11 cellular contexts compared by ENCODE assay signal in the genomic region with DNA sequence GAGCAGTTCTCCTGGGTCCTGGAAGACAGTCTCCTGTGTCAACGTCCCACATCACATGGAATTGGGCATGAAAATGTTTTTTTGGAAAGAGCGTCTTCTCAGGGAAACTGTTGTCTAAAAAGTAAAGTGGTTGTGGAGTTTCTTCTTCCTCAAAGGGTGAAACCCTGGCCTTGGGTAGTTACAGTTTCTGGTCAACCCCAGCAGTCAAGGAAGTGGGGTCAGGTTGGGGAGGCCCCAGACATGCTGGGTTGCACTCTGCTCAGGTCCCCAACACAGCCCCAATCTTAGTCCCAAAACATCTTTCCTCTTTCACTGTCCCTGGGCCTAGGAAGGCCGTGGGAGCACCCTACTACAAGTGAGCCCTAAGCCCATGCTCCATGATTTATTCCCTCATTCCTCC. TPM values are rescaled to one million over a fixed set of nuclear protein-coding genes. Genes with fewer than 3 reads are reported as not detected.
DNase-seq lines count a peak whose midpoint lies in the region; ATAC-seq and TF ChIP-seq lines count a peak whose summit lies in the region.
"Had no signal": no experiment of that assay in that cellular context is flagged by ENCODE, and none has a peak within 500 bp of the region (broad histone marks: within the 10 kb centered on the region; RNA-seq: fewer than 3 reads in every experiment).

No MANE protein-coding gene starts in this region.

- H3K27me3 ChIP-seq in neural progenitor cell = peaks cover 19% of the 10 kb centered on the region
- peaks cover 25% of the 10 kb centered on the region for H3K27me3 ChIP-seq in hepatocyte
- peaks cover 31% of the 10 kb centered on the region for H3K27me3 ChIP-seq in smooth muscle cell (ENCODE audit: low read depth)

- H3K27me3 Mint-ChIP-seq in activated CD4-positive, alpha-beta T cell treated with anti-CD3 and anti-CD28 coated beads, Interleukin-2, amount 10 ng/mL, durations not matched to agents 24 days and 14 days = peaks cover 23% of the 10 kb centered on the region
- peaks cover 8% of the 10 kb centered on the region for H3K27me3 Mint-ChIP-seq in activated B cell treated with CpG ODN at 0.5 μM for 24 hours
- H3K27me3 Mint-ChIP-seq in neural progenitor cell (ENCODE audit: insufficient read depth, low read depth) = peaks cover 2% of the 10 kb centered on the region

- peak overlapping the region; percentile 100 for H3K4me3 Mint-ChIP-seq in activated CD4-positive, alpha-beta T cell treated with anti-CD3 and anti-CD28 coated beads, Interleukin-2, amount 10 ng/mL, durations not matched to agents 24 days and 14 days
- H3K4me3 Mint-ChIP-seq in activated B cell treated with CpG ODN at 0.5 μM for 24 hours (peak overlapping the region; percentile 100), neural progenitor cell (peak overlapping the region; percentile 86)

- CTCF ChIA-PET in activated B cell treated with CpG ODN at 0.5 μM for 24 hours (lab: Charles Lee) = interaction anchor here (0.7 to 5.0 kb wide), 10 partner anchors 10 to 622 kb away, joined by 3 to 81 read pairs (median 5); partner anchors contain the start of genes AARS2 and RSPH9

- H3K4me1 ChIP-seq in neural progenitor cell = peaks cover 43% of the 10 kb centered on the region
- H3K4me1 ChIP-seq in hepatocyte (ENCODE audit: insufficient read depth) = peaks cover 23% of the 10 kb centered on the region
- H3K4me1 ChIP-seq in smooth muscle cell (ENCODE audit: low read depth) = peaks cover 25% of the 10 kb centered on the region

- ATAC-seq in GM21737 (IDR thresholded peaks at IDR 0.05; ENCODE audit: unreplicated experiment) = peak; percentile 28
- no peak for ATAC-seq in activated B cell treated with CpG ODN at 0.5 μM for 24 hours (ENCODE audit: low read depth)

- H3K9me2 ChIP-seq in hepatocyte (replicated peaks; ENCODE audit: insufficient read depth) = no peaks in the 10 kb centered on the region

- no peak for DNase-seq in activated CD4-positive, alpha-beta T cell treated with anti-CD3 and anti-CD28 coated beads, Interleukin-2, amount 10 ng/mL, durations not matched to agents 24 days and 14 days
- DNase-seq in activated CD4-positive, alpha-beta T cell treated with anti-CD3 and anti-CD28 coated beads, Interleukin-2, amount 50 U/mL, for 1 hour = no peak
- DNase-seq in activated B cell treated with CpG ODN at 0.5 μM for 24 hours (no peak), neural progenitor cell (ENCODE audit: low spot score) (no peak), hepatocyte (ENCODE audit: low spot score) (no peak), caudate nucleus (lab: John Stamatoyannopoulos, UW) (no peak), smooth muscle cell (lab: John Stamatoyannopoulos, UW; ENCODE audit: unreplicated experiment) (no peak)
- DNase-seq: ACHN had no signal

- H3K4me2 ChIP-seq in neural progenitor cell (no peak overlapping the region), hepatocyte (no peak overlapping the region), smooth muscle cell (no peak overlapping the region)

- H3K9me3 Mint-ChIP-seq in activated CD4-positive, alpha-beta T cell treated with anti-CD3 and anti-CD28 coated beads, Interleukin-2, amount 10 ng/mL, durations not matched to agents 24 days and 14 days = no peaks in the 10 kb centered on the region
- H3K9me3 Mint-ChIP-seq in activated B cell treated with CpG ODN at 0.5 μM for 24 hours (no peaks in the 10 kb centered on the region), neural progenitor cell (no peaks in the 10 kb centered on the region)

- H4K20me1 ChIP-seq in neural progenitor cell (ENCODE audit: low read depth) (peaks cover 10% of the 10 kb centered on the region), hepatocyte (ENCODE audit: insufficient read depth, poor library complexity, severe bottlenecking) (peaks cover 10% of the 10 kb centered on the region), smooth muscle cell (ENCODE audit: low read depth) (peaks cover 13% of the 10 kb centered on the region)

- H3K4me1 Mint-ChIP-seq in activated CD4-positive, alpha-beta T cell treated with anti-CD3 and anti-CD28 coated beads, Interleukin-2, amount 10 ng/mL, durations not matched to agents 24 days and 14 days = peaks cover 52% of the 10 kb centered on the region
- peaks cover 68% of the 10 kb centered on the region for H3K4me1 Mint-ChIP-seq in activated B cell treated with CpG ODN at 0.5 μM for 24 hours
- H3K4me1 Mint-ChIP-seq in neural progenitor cell = peaks cover 64% of the 10 kb centered on the region

- POLR2A ChIA-PET in activated B cell treated with CpG ODN at 0.5 μM for 24 hours (lab: Charles Lee) = interaction anchor here (0.6 to 13.7 kb wide), 3 partner anchors 11 to 65 kb away, joined by 3 to 549 read pairs (median 72); partner anchors contain the start of genes HSP90AB1 and SLC35B2

- peak overlapping the region; percentile 81 for H3K27ac Mint-ChIP-seq in activated CD4-positive, alpha-beta T cell treated with anti-CD3 and anti-CD28 coated beads, Interleukin-2, amount 10 ng/mL, durations not matched to agents 24 days and 14 days
- peak overlapping the region; percentile 88 for H3K27ac Mint-ChIP-seq in activated B cell treated with CpG ODN at 0.5 μM for 24 hours
- H3K27ac Mint-ChIP-seq in neural progenitor cell = no peak overlapping the region

- no peak for TF ChIP-seq CTCF in activated B cell treated with CpG ODN at 0.5 μM for 24 hours (IDR thresholded peaks at IDR 0.05)
- TF ChIP-seq CTCF in neural progenitor cell (IDR thresholded peaks at IDR 0.05) = no peak
- no peak for TF ChIP-seq CTCF in hepatocyte (IDR thresholded peaks at IDR 0.05; ENCODE audit: poor library complexity)
- TF ChIP-seq CTCF in smooth muscle cell (IDR thresholded peaks at IDR 0.05; ENCODE audit: borderline replicate concordance, insufficient read depth, poor library complexity, severe bottlenecking) = no peak

- H3K27ac ChIP-seq in neural progenitor cell (no peak overlapping the region), hepatocyte (no peak overlapping the region), caudate nucleus (ENCODE audit: low read depth, low read length) (no peak overlapping the region), smooth muscle cell (ENCODE audit: low read depth) (no peak overlapping the region)

- 88% methylated on average over 3 of the region's 3 CpGs for WGBS in hepatocyte (ENCODE audit: low lambda C conversion rate, missing lambda C conversion rate)
- 84% methylated on average over 3 of the region's 3 CpGs for WGBS in smooth muscle cell (ENCODE audit: low lambda C conversion rate)

- H3K79me2 ChIP-seq in neural progenitor cell (ENCODE audit: low read depth) (peaks cover 14% of the 10 kb centered on the region), hepatocyte (peaks cover 27% of the 10 kb centered on the region), smooth muscle cell (ENCODE audit: low read depth) (peaks cover 16% of the 10 kb centered on the region)

- H2AFZ ChIP-seq in neural progenitor cell (replicated peaks) (no peak overlapping the region), hepatocyte (no peak overlapping the region), smooth muscle cell (ENCODE audit: low read depth) (no peak overlapping the region)

- H3K36me3 ChIP-seq in neural progenitor cell (no peaks in the 10 kb centered on the region), hepatocyte (replicated peaks; ENCODE audit: insufficient read depth, low read depth) (no peaks in the 10 kb centered on the region), smooth muscle cell (ENCODE audit: low read depth) (no peaks in the 10 kb centered on the region)

- H3F3A ChIP-seq in neural progenitor cell (ENCODE audit: low read depth) (peaks cover 28% of the 10 kb centered on the region), smooth muscle cell (ENCODE audit: low read depth) (no peaks in the 10 kb centered on the region)

- H3K9ac ChIP-seq in neural progenitor cell = no peak overlapping the region
- H3K9ac ChIP-seq in smooth muscle cell (ENCODE audit: low read depth) = no peak overlapping the region

- H3K9me3 ChIP-seq in neural progenitor cell (ENCODE audit: low read depth) = no peaks in the 10 kb centered on the region
- no peaks in the 10 kb centered on the region for H3K9me3 ChIP-seq in hepatocyte (ENCODE audit: low read depth)
- H3K9me3 ChIP-seq in smooth muscle cell (replicated peaks; ENCODE audit: low read depth) = no peaks in the 10 kb centered on the region

- intact Hi-C loops in activated CD4-positive, alpha-beta T cell treated with anti-CD3 and anti-CD28 coated beads, Interleukin-2, amount 10 ng/mL, durations not matched to agents 24 days and 14 days (cut with micrococcal nuclease) = no loop called here
- intact Hi-C loops in activated B cell treated with CpG ODN at 0.5 μM for 24 hours (cut with micrococcal nuclease) = loop anchor here (10.0 kb wide), 3 partner anchors 552 to 1702 kb away; partner anchors contain the start of genes LRRC73, POLR1C, UBR2 and YIPF3

- H3K4me3 ChIP-seq in neural progenitor cell (no peak overlapping the region), hepatocyte (no peak overlapping the region), smooth muscle cell (no peak overlapping the region)

- peaks cover 25% of the 10 kb centered on the region for H3K36me3 Mint-ChIP-seq in activated CD4-positive, alpha-beta T cell treated with anti-CD3 and anti-CD28 coated beads, Interleukin-2, amount 10 ng/mL, durations not matched to agents 24 days and 14 days (ENCODE audit: low read depth)
- H3K36me3 Mint-ChIP-seq in activated B cell treated with CpG ODN at 0.5 μM for 24 hours (ENCODE audit: low read depth) (peaks cover 35% of the 10 kb centered on the region), neural progenitor cell (no peaks in the 10 kb centered on the region)

RNA-seq across cellular contexts. Expression of gene NFKBIE, which starts 1.0 kb away (rescaled TPM):
- 27.6 and 28.2 TPM in 2 replicates for total RNA-seq in activated CD4-positive, alpha-beta T cell treated with anti-CD3 and anti-CD28 coated beads, Interleukin-2, amount 10 ng/mL, durations not matched to agents 24 days and 14 days
- total RNA-seq in activated B cell treated with CpG ODN at 0.5 μM for 24 hours (94.7 and 99.2 TPM in 2 replicates), neural progenitor cell (ENCODE audit: low replicate concordance) (5.1 and 15.5 TPM in 2 replicates), hepatocyte (13.2 and 16.7 TPM in 2 replicates), smooth muscle cell (7.0 and 11.4 TPM in 2 replicates)
- polyA plus RNA-seq in hepatocyte (9.6 and 14.0 TPM in 2 replicates), smooth muscle cell (11.3 and 12.3 TPM in 2 replicates)

RNA-seq across cellular contexts. Expression of gene TMEM151B, which starts 3.9 kb away (rescaled TPM):
- 0.07 TPM in 1 of 2 replicates, not detected in the other for total RNA-seq in activated CD4-positive, alpha-beta T cell treated with anti-CD3 and anti-CD28 coated beads, Interleukin-2, amount 10 ng/mL, durations not matched to agents 24 days and 14 days
- 0.10 TPM in 1 of 2 replicates, not detected in the other for total RNA-seq in activated B cell treated with CpG ODN at 0.5 μM for 24 hours
- total RNA-seq in neural progenitor cell (ENCODE audit: low replicate concordance) = 0.13 and 1.4 TPM in 2 replicates
- 0.30 and 0.44 TPM in 2 replicates for total RNA-seq in hepatocyte
- 0.30 and 1.0 TPM in 2 replicates for polyA plus RNA-seq in hepatocyte
- total RNA-seq in smooth muscle cell = 0.04 TPM in 1 of 2 replicates, not detected in the other
- polyA plus RNA-seq in smooth muscle cell = not detected in 2 replicates
- total RNA-seq: bronchial epithelial cell, liver had no signal
- polyA plus RNA-seq: liver had no signal

RNA-seq across cellular contexts. Expression of gene SLC35B2, which starts 9.0 kb away (rescaled TPM):
- total RNA-seq in activated CD4-positive, alpha-beta T cell treated with anti-CD3 and anti-CD28 coated beads, Interleukin-2, amount 10 ng/mL, durations not matched to agents 24 days and 14 days = 25.3 and 28.0 TPM in 2 replicates
- 27.0 and 29.1 TPM in 2 replicates for total RNA-seq in activated B cell treated with CpG ODN at 0.5 μM for 24 hours
- 33.9 and 47.0 TPM in 2 replicates for total RNA-seq in neural progenitor cell (ENCODE audit: low replicate concordance)
- 73.0 and 74.1 TPM in 2 replicates for total RNA-seq in hepatocyte
- 92.9 and 104 TPM in 2 replicates for polyA plus RNA-seq in hepatocyte
- 68.6 and 78.0 TPM in 2 replicates for total RNA-seq in smooth muscle cell
- polyA plus RNA-seq in smooth muscle cell = 112 and 117 TPM in 2 replicates

RNA-seq across cellular contexts. Expression of gene HSP90AB1, which starts 19.4 kb away (rescaled TPM):
- total RNA-seq in activated CD4-positive, alpha-beta T cell treated with anti-CD3 and anti-CD28 coated beads, Interleukin-2, amount 10 ng/mL, durations not matched to agents 24 days and 14 days = 2,450 and 2,479 TPM in 2 replicates
- total RNA-seq in activated B cell treated with CpG ODN at 0.5 μM for 24 hours = 1,222 and 1,311 TPM in 2 replicates
- 1,851 and 2,068 TPM in 2 replicates for total RNA-seq in neural progenitor cell (ENCODE audit: low replicate concordance)
- total RNA-seq in hepatocyte = 884 and 891 TPM in 2 replicates
- polyA plus RNA-seq in hepatocyte = 422 and 440 TPM in 2 replicates
- total RNA-seq in smooth muscle cell = 736 and 781 TPM in 2 replicates
- polyA plus RNA-seq in smooth muscle cell = 408 TPM in 2 replicates

RNA-seq across cellular contexts. Expression of gene SLC29A1, which starts 43.0 kb away (rescaled TPM):
- total RNA-seq in activated CD4-positive, alpha-beta T cell treated with anti-CD3 and anti-CD28 coated beads, Interleukin-2, amount 10 ng/mL, durations not matched to agents 24 days and 14 days = 139 and 144 TPM in 2 replicates
- total RNA-seq in activated B cell treated with CpG ODN at 0.5 μM for 24 hours (15.0 and 17.3 TPM in 2 replicates), neural progenitor cell (ENCODE audit: low replicate concordance) (34.8 and 69.7 TPM in 2 replicates), hepatocyte (23.3 and 32.4 TPM in 2 replicates), smooth muscle cell (7.3 and 8.0 TPM in 2 replicates)
- polyA plus RNA-seq in hepatocyte (28.5 and 30.8 TPM in 2 replicates), smooth muscle cell (7.4 and 8.1 TPM in 2 replicates)
